ENCODE assay signal across 8 cellular contexts in genomic region chr4:77126844-77127614, GRCh38. TPM values are rescaled to one million over a fixed set of nuclear protein-coding genes. Genes with fewer than 3 reads are reported as not detected.
DNase-seq lines count a peak whose midpoint lies in the region; ATAC-seq and TF ChIP-seq lines count a peak whose summit lies in the region.

No MANE protein-coding gene starts in this region.

- H3K4me1 ChIP-seq in Peyer's patch = peaks cover 0 to 4% (median 2%) of the 10 kb centered on the region in 4 donors

- TF ChIP-seq CTCF in Peyer's patch (IDR thresholded peaks at IDR 0.05) = no peak
- TF ChIP-seq CTCF in MCF 10A (IDR thresholded peaks at IDR 0.05; ENCODE audit: unreplicated experiment) = no peak

- no peaks in the 10 kb centered on the region for H3K36me3 Mint-ChIP-seq in MCF 10A (ENCODE audit: insufficient read depth, unreplicated experiment)

- CTCF ChIA-PET in MCF 10A (lab: Yijun Ruan, JAX) = interaction anchor here (0.5 to 1.3 kb wide), 3 partner anchors 31 to 1420 kb away, joined by 3 to 6 read pairs (median 5); no protein-coding TSS in a partner anchor

- no peak for DNase-seq in Peyer's patch
- DNase-seq in pons (ENCODE audit: low spot score) = peak; percentile 63
- no peak for DNase-seq in NCI-H1105 (lab: John Stamatoyannopoulos, UW)
- no peak for DNase-seq in MCF 10A (ENCODE audit: unreplicated experiment)
- DNase-seq in NCI-H526 treated with DMSO at 0.1 percent for 48 hours (lab: John Stamatoyannopoulos, UW) = no peak

- no peaks in the 10 kb centered on the region for H3K27me3 ChIP-seq in Peyer's patch

- no peaks in the 10 kb centered on the region for H3K9me3 ChIP-seq in Peyer's patch

- H3K36me3 ChIP-seq in Peyer's patch = no peaks in the 10 kb centered on the region

- intact Hi-C loops in MCF 10A (cut with micrococcal nuclease) = no loop called here

- POLR2A ChIA-PET in MCF 10A (lab: Yijun Ruan, JAX) = interaction anchor here (1.3 to 2.4 kb wide), 2 partner anchors 19 to 28 kb away, joined by 5 to 7 read pairs; no protein-coding TSS in a partner anchor

- peak overlapping the region; percentile 37 to 66 (median 54) for H3K27ac ChIP-seq in Peyer's patch

- no peak overlapping the region for H3K4me3 Mint-ChIP-seq in MCF 10A (ENCODE audit: unreplicated experiment)

- no peak overlapping the region for H3K4me3 ChIP-seq in Peyer's patch

- no peaks in the 10 kb centered on the region for H3K9me3 Mint-ChIP-seq in MCF 10A (ENCODE audit: unreplicated experiment)

- H3K27me3 Mint-ChIP-seq in MCF 10A (ENCODE audit: insufficient read depth, unreplicated experiment) = no peaks in the 10 kb centered on the region

- H3K27ac Mint-ChIP-seq in MCF 10A (ENCODE audit: low read depth, unreplicated experiment) = no peak overlapping the region

- peak; percentile 80 for ATAC-seq in GM19023 (IDR thresholded peaks at IDR 0.05; ENCODE audit: unreplicated experiment)
- peak; percentile 58 for ATAC-seq in HG02970 (IDR thresholded peaks at IDR 0.05; ENCODE audit: low FRiP score, unreplicated experiment)
- ATAC-seq in activated CD4-positive, CD25-positive, alpha-beta regulatory T cell treated with anti-CD3 and anti-CD28 coated beads, Interleukin-2, amount 50 U/mL, for 24 hours = no peak

- H3K4me1 Mint-ChIP-seq in MCF 10A (ENCODE audit: insufficient read depth, unreplicated experiment) = no peaks in the 10 kb centered on the region

- no peak for TF ChIP-seq POLR2A in Peyer's patch (IDR thresholded peaks at IDR 0.05)

- no TSS peak for BruUV-seq in MCF 10A (replicated peaks; lab: Mats Ljungman, UMichigan)

RNA-seq across cellular contexts. Expression of gene CCNG2, which starts 30.0 kb away (rescaled TPM):
- total RNA-seq in Peyer's patch = 10 to 100 TPM; 19.8 to 29.7 (median 25.8) TPM
- 23.5 and 28.5 TPM in 2 replicates for total RNA-seq in MCF 10A (2022)

RNA-seq across cellular contexts. Expression of gene CCNI, which starts 51.2 kb away (rescaled TPM):
- 100 to 1,000 TPM; 132 to 220 (median 176) TPM for total RNA-seq in Peyer's patch
- 297 and 368 TPM in 2 replicates for total RNA-seq in MCF 10A (2022)

Comparison
In these comparisons a context has a peak if more than half of its experiments do, and no peak if none do; other contexts are left out.
1. ATAC-seq: peak in GM19023 (single experiment) and HG02970 (single experiment); none in activated CD4-positive, CD25-positive, alpha-beta regulatory T cell treated with anti-CD3 and anti-CD28 coated beads, Interleukin-2, amount 50 U/mL, for 24 hours (0 of 2).